ENCODE assay signal across 23 cellular contexts in the genomic region with DNA sequence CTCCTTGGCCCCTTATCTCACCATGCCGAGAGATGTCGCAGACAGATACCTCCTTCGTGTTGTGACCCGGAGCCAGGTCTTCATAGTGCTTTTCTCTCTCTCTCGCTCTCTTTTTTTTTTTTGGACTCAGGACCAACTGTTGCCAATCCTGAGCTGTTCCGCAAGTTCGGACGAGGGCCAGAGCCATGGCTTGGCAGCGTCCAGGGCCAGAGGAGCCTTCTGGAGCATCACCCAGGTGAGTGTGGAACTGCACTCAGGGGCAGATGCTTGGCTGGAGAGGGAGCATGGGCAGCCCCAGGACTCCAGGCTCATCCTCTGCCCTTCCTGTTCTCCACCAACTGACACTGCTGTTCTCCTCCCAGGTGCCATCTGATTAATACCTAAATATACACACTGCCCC. TPM values are rescaled to one million over a fixed set of nuclear protein-coding genes. Genes with fewer than 3 reads are reported as not detected.
DNase-seq lines count a peak whose midpoint lies in the region; ATAC-seq and TF ChIP-seq lines count a peak whose summit lies in the region.
"Had no signal": no experiment of that assay in that cellular context is flagged by ENCODE, and none has a peak within 500 bp of the region (broad histone marks: within the 10 kb centered on the region; RNA-seq: fewer than 3 reads in every experiment).

No MANE protein-coding gene starts in this region.

- H3K27me3 ChIP-seq in OCI-LY3 (ENCODE audit: low read depth, low read length) (peaks cover 11% of the 10 kb centered on the region), mesenchymal stem cell (ENCODE audit: control insufficient read depth in 1 of 2, insufficient read depth in 1 of 2, low read length in 2 of 2) (no peaks in the 10 kb centered on the region)

- H4K20me1 ChIP-seq in OCI-LY3 (ENCODE audit: insufficient read depth, low read length) = no peaks in the 10 kb centered on the region; the same call in 1 of the 2 replicates

- H3K36me3 Mint-ChIP-seq in activated naive CD4-positive, alpha-beta T cell treated with anti-CD3 and anti-CD28 coated beads, Interleukin-2, amount 50 U/mL, for 24 hours = peaks cover 2% of the 10 kb centered on the region
- H3K36me3 Mint-ChIP-seq in stimulated activated naive B cell treated with anti-CD40 and anti-IgM and Interleukin-4, amounts not matched to agents 10 μg/mL and 1 μg/mL and 100 μg/mL, for 72 hours = peaks cover 4 to 16% of the 10 kb centered on the region in 2 donors

- H3K18ac ChIP-seq in mesenchymal stem cell (ENCODE audit: low read depth in 1 of 2, low read length in 2 of 2) = no peak overlapping the region

- peaks cover 14% of the 10 kb centered on the region for H3K79me1 ChIP-seq in mesenchymal stem cell (replicated peaks; ENCODE audit: low read length, poor library complexity, severe bottlenecking)

- no peaks in the 10 kb centered on the region for H3K79me2 ChIP-seq in OCI-LY3 (ENCODE audit: low read length)

- H3K4me3 ChIP-seq in OCI-LY3 (ENCODE audit: low read length) (no peak overlapping the region), mesenchymal stem cell (ENCODE audit: insufficient read depth in 1 of 2, low read depth in 1 of 2, low read length in 2 of 2) (no peak overlapping the region)
- H3K4me3 ChIP-seq: GM23338, HAP-1 had no signal

- no peak for TF ChIP-seq CTCF in OCI-LY3 (IDR thresholded peaks at IDR 0.05; ENCODE audit: low read depth, low read length)

- H2BK120ac ChIP-seq in mesenchymal stem cell (ENCODE audit: low read depth, low read length) = no peak overlapping the region

- H2BK15ac ChIP-seq in mesenchymal stem cell (ENCODE audit: low read depth, poor library complexity, severe bottlenecking) = no peak overlapping the region

- no peaks in the 10 kb centered on the region for H3K9me3 ChIP-seq in OCI-LY3 (ENCODE audit: insufficient read depth, low read length)
- no peaks in the 10 kb centered on the region for H3K9me3 ChIP-seq in mesenchymal stem cell (ENCODE audit: control insufficient read depth, low read length)
- H3K9me3 ChIP-seq: HAP-1 had no signal

- H3K27me3 Mint-ChIP-seq in activated naive CD4-positive, alpha-beta T cell treated with anti-CD3 and anti-CD28 coated beads, Interleukin-2, amount 50 U/mL, for 24 hours = no peaks in the 10 kb centered on the region
- H3K27me3 Mint-ChIP-seq in stimulated activated naive B cell treated with anti-CD40 and anti-IgM and Interleukin-4, amounts not matched to agents 10 μg/mL and 1 μg/mL and 100 μg/mL, for 72 hours = no peaks in the 10 kb centered on the region
- H3K27me3 Mint-ChIP-seq: B cell had no signal

- H3K4me1 Mint-ChIP-seq in activated naive CD4-positive, alpha-beta T cell treated with anti-CD3 and anti-CD28 coated beads, Interleukin-2, amount 50 U/mL, for 24 hours = peaks cover 64% of the 10 kb centered on the region
- peaks cover 19 to 25% of the 10 kb centered on the region in 2 donors for H3K4me1 Mint-ChIP-seq in stimulated activated naive B cell treated with anti-CD40 and anti-IgM and Interleukin-4, amounts not matched to agents 10 μg/mL and 1 μg/mL and 100 μg/mL, for 72 hours

- no peak overlapping the region for H2AK5ac ChIP-seq in mesenchymal stem cell (ENCODE audit: low read length, severe bottlenecking)

- no peak overlapping the region for H4K8ac ChIP-seq in mesenchymal stem cell (ENCODE audit: low read length)

- H3K23ac ChIP-seq in mesenchymal stem cell (ENCODE audit: low read length in 2 of 2) = no peak overlapping the region

- ATAC-seq in stimulated activated naive B cell treated with anti-CD40 and anti-IgM and Interleukin-4, amounts not matched to agents 10 μg/mL and 1 μg/mL and 100 μg/mL, for 72 hours (replicated peaks) = no peak
- ATAC-seq: GM23338, Panc1 had no signal

- peak overlapping the region; percentile 30 for H3K4me3 Mint-ChIP-seq in activated naive CD4-positive, alpha-beta T cell treated with anti-CD3 and anti-CD28 coated beads, Interleukin-2, amount 50 U/mL, for 24 hours
- H3K4me3 Mint-ChIP-seq in stimulated activated naive B cell treated with anti-CD40 and anti-IgM and Interleukin-4, amounts not matched to agents 10 μg/mL and 1 μg/mL and 100 μg/mL, for 72 hours = no peak overlapping the region
- H3K4me3 Mint-ChIP-seq: B cell, GM23338, HFFc6 had no signal

- 94% methylated on average over 9 of the region's 9 CpGs for WGBS in mesenchymal stem cell

- H2AFZ ChIP-seq in OCI-LY3 (ENCODE audit: low read depth, low read length) (no peak overlapping the region), mesenchymal stem cell (ENCODE audit: low read depth, low read length) (no peak overlapping the region)
- H2AFZ ChIP-seq: GM23338 had no signal

- H3K36me3 ChIP-seq in OCI-LY3 (replicated peaks; ENCODE audit: low read depth, low read length) (no peaks in the 10 kb centered on the region), mesenchymal stem cell (ENCODE audit: control insufficient read depth in 1 of 2, insufficient read depth in 2 of 2, low read depth in 1 of 2, low read length in 2 of 2) (peaks cover 17 to 37% of the 10 kb centered on the region in 2 experiments)
- H3K36me3 ChIP-seq: HAP-1 had no signal

- no peak overlapping the region for H2BK12ac ChIP-seq in mesenchymal stem cell (ENCODE audit: low read length in 2 of 2)

- H2BK5ac ChIP-seq in mesenchymal stem cell (ENCODE audit: low read depth, low read length, poor library complexity, severe bottlenecking) = no peak overlapping the region

- no peak for DNase-seq in activated naive CD4-positive, alpha-beta T cell treated with Interleukin-2 at 50 U/mL for 16 hours
- peak; percentile 39 for DNase-seq in cerebellum (ENCODE audit: low spot score)
- no peak for DNase-seq in stimulated activated naive B cell treated with anti-CD40 and anti-IgM and Interleukin-4, amounts not matched to agents 10 μg/mL and 1 μg/mL and 100 μg/mL, for 72 hours
- DNase-seq in mesenchymal stem cell = no peak
- no peak for DNase-seq in NCI-H2196 treated with DMSO at 0.1 percent for 48 hours (lab: John Stamatoyannopoulos, UW; ENCODE audit: unreplicated experiment)
- no peak for DNase-seq in GDM1 (lab: John Stamatoyannopoulos, UW)
- DNase-seq: DMS153, DND-41, HFFc6, MM.1S, NCI-H2029, NCI-H446 treated with DMSO at 0.1 percent for 48 hours, NCI-H69, SHP77 had no signal

- H3K14ac ChIP-seq in mesenchymal stem cell (ENCODE audit: low read length in 2 of 2) = no peak overlapping the region

- H4K91ac ChIP-seq in mesenchymal stem cell (ENCODE audit: low read length) = no peak overlapping the region

- H3K4me1 ChIP-seq in OCI-LY3 (ENCODE audit: low read length) (peaks cover 18% of the 10 kb centered on the region), mesenchymal stem cell (ENCODE audit: control insufficient read depth, insufficient read depth, low read depth, low read length) (no peaks in the 10 kb centered on the region)
- H3K4me1 ChIP-seq: HAP-1 had no signal

- no peaks in the 10 kb centered on the region for H3K9me3 Mint-ChIP-seq in activated naive CD4-positive, alpha-beta T cell treated with anti-CD3 and anti-CD28 coated beads, Interleukin-2, amount 50 U/mL, for 24 hours
- no peaks in the 10 kb centered on the region for H3K9me3 Mint-ChIP-seq in stimulated activated naive B cell treated with anti-CD40 and anti-IgM and Interleukin-4, amounts not matched to agents 10 μg/mL and 1 μg/mL and 100 μg/mL, for 72 hours
- H3K9me3 Mint-ChIP-seq: GM23338, HFFc6 had no signal

- peak overlapping the region; percentile 19 for H3K27ac Mint-ChIP-seq in activated naive CD4-positive, alpha-beta T cell treated with anti-CD3 and anti-CD28 coated beads, Interleukin-2, amount 50 U/mL, for 24 hours
- H3K27ac Mint-ChIP-seq in stimulated activated naive B cell treated with anti-CD40 and anti-IgM and Interleukin-4, amounts not matched to agents 10 μg/mL and 1 μg/mL and 100 μg/mL, for 72 hours = peak overlapping the region; percentile 47
- H3K27ac Mint-ChIP-seq: GM23338, HFFc6 had no signal

- H3K4me2 ChIP-seq in OCI-LY3 (ENCODE audit: low read length) (peak overlapping the region; percentile 39; the same call in 1 of the 2 replicates), mesenchymal stem cell (ENCODE audit: low read length, poor library complexity, severe bottlenecking) (no peak overlapping the region)
- H3K4me2 ChIP-seq: GM23338, KMS-11 had no signal

- H3K9ac ChIP-seq in OCI-LY3 (ENCODE audit: low read length) (no peak overlapping the region), mesenchymal stem cell (ENCODE audit: low read length) (no peak overlapping the region)
- H3K9ac ChIP-seq: KMS-11 had no signal

- H3K27ac ChIP-seq in OCI-LY3 (ENCODE audit: low read length) (no peak overlapping the region), mesenchymal stem cell (ENCODE audit: low read length, poor library complexity, severe bottlenecking) (no peak overlapping the region)
- H3K27ac ChIP-seq: 22Rv1, KMS-11, RWPE1 had no signal

- no peak overlapping the region for H3K4ac ChIP-seq in mesenchymal stem cell (ENCODE audit: low read depth in 1 of 2, low read length in 2 of 2)

RNA-seq across cellular contexts. Expression of gene ZNF862, which starts 7.8 kb away (rescaled TPM):
- 18.5 TPM for total RNA-seq in cerebellum
- polyA plus RNA-seq in mesenchymal stem cell (2013, experiment 1 of 2) = 4.8 TPM
- 3.6 TPM for polyA plus RNA-seq in mesenchymal stem cell (2013, experiment 2 of 2)

RNA-seq across cellular contexts. Expression of gene ATP6V0E2, which starts 27.7 kb away (rescaled TPM):
- total RNA-seq in cerebellum = 100 TPM
- 18.3 TPM for polyA plus RNA-seq in mesenchymal stem cell (2013, experiment 1 of 2)
- polyA plus RNA-seq in mesenchymal stem cell (2013, experiment 2 of 2) = 19.6 TPM
